Comparison of ENCODE assay signal across 9 cellular contexts in the genomic region with DNA sequence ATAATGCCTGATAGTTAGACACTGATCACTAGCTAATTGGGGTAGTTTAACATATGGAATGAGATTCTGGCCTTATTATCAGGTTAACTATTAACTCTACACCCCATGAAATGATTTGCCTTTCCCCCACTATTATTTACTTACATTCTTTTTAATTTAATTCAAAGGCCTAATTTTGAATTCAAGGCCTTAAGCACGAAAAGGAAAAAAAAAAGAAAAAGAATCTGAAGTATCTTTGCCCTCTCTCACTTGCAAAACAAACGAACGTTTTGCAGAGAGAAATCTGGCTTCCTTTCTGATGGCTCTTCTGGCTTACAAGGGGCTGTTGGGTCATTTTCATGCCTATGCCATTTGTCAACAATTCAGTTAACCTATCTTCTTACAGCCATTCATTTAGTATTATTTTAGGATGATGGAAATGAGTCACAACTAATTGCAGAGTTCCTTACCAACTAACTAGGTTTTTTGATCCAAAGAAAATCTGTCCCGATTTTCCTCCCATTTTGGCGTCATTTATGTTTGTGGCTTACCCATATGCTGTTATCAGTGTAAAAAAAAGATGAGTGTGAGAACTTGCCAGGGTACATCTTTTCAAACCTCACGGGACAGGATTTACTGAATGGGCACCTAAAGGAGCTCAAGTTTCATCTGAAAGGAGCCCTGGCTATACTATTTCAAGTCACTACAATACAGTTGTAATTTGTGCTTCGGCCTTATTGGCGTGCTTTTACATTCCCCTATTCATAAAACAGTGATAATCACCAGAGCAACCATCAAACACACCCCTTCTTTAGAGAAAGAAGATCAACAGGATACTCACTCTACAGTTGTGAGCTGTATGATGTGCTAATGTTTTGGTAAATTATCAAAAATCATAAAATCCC. TPM values are rescaled to one million over a fixed set of nuclear protein-coding genes. Genes with fewer than 3 reads are reported as not detected.
DNase-seq lines count a peak whose midpoint lies in the region; ATAC-seq and TF ChIP-seq lines count a peak whose summit lies in the region.
"Had no signal": no experiment of that assay in that cellular context is flagged by ENCODE, and none has a peak within 500 bp of the region (broad histone marks: within the 10 kb centered on the region; RNA-seq: fewer than 3 reads in every experiment).

No MANE protein-coding gene starts in this region.

- H3K4me1 ChIP-seq in RWPE2 (ENCODE audit: insufficient read depth, poor library complexity, severe bottlenecking) (peaks cover 26% of the 10 kb centered on the region), smooth muscle cell (ENCODE audit: low read depth) (peaks cover 49% of the 10 kb centered on the region)

- H2AFZ ChIP-seq in smooth muscle cell (ENCODE audit: low read depth): no peak overlapping the region

- H3K4me3 ChIP-seq in RWPE2 (ENCODE audit: severe bottlenecking) (peak overlapping the region; percentile 91), fibroblast of the aortic adventitia (ENCODE audit: low read depth, low read length) (peak overlapping the region; percentile 18), smooth muscle cell (peak overlapping the region; percentile 89)

- H3K79me2 ChIP-seq in smooth muscle cell (ENCODE audit: low read depth): peaks cover 31% of the 10 kb centered on the region

- DNase-seq in G401 (ENCODE audit: low spot score): peak; percentile 44
- DNase-seq in RWPE2 (ENCODE audit: low spot score): no peak
- DNase-seq in fibroblast of the aortic adventitia (ENCODE audit: low read depth): peak; percentile 93
- DNase-seq in smooth muscle cell (lab: John Stamatoyannopoulos, UW; ENCODE audit: unreplicated experiment): no peak
- no peak for DNase-seq in CD1c-positive myeloid dendritic cell (ENCODE audit: extremely low spot score)
- DNase-seq: NCI-H1105 had no signal

- no peaks in the 10 kb centered on the region for H3K9me3 ChIP-seq in RWPE2 (ENCODE audit: severe bottlenecking)
- H3K9me3 ChIP-seq in smooth muscle cell (replicated peaks; ENCODE audit: low read depth): no peaks in the 10 kb centered on the region

- H3K9ac ChIP-seq in smooth muscle cell (ENCODE audit: low read depth): no peak overlapping the region

- H3K27ac ChIP-seq in RWPE2 (ENCODE audit: poor library complexity, severe bottlenecking) (peak overlapping the region; percentile 99), smooth muscle cell (ENCODE audit: low read depth) (peak overlapping the region; percentile 93)

- H4K20me1 ChIP-seq in smooth muscle cell (ENCODE audit: low read depth): peaks cover 30% of the 10 kb centered on the region

- in situ Hi-C loops in G401 (cut with HindIII; ENCODE audit: low sequenced_read_pairs): no loop called here

- no peak for TF ChIP-seq POLR2A in GM18505 (IDR thresholded peaks at IDR 0.05; ENCODE audit: borderline replicate concordance, extremely low read depth, insufficient read depth, insufficient read length)

- 17% methylated on average over 8 of the region's 8 CpGs for WGBS in smooth muscle cell (ENCODE audit: low lambda C conversion rate)

- peak; percentile 30 for ATAC-seq in RWPE2 (ENCODE audit: low read depth)
- ATAC-seq in HG03342 (IDR thresholded peaks at IDR 0.05; ENCODE audit: unreplicated experiment): no peak
- no peak for ATAC-seq in HG03457 (IDR thresholded peaks at IDR 0.05; ENCODE audit: unreplicated experiment)
- no peak for ATAC-seq in GM18505 (IDR thresholded peaks at IDR 0.05; ENCODE audit: unreplicated experiment)

- no peaks in the 10 kb centered on the region for H3K27me3 ChIP-seq in RWPE2 (ENCODE audit: insufficient read depth, poor library complexity, severe bottlenecking)
- H3K27me3 ChIP-seq in smooth muscle cell (ENCODE audit: low read depth): no peaks in the 10 kb centered on the region

- H3K36me3 ChIP-seq in RWPE2 (ENCODE audit: low read depth): peaks cover 26% of the 10 kb centered on the region
- no peaks in the 10 kb centered on the region for H3K36me3 ChIP-seq in smooth muscle cell (ENCODE audit: low read depth)

- peak overlapping the region; percentile 94 for H3K4me2 ChIP-seq in smooth muscle cell

- TF ChIP-seq CTCF in RWPE2 (IDR thresholded peaks at IDR 0.05; ENCODE audit: poor library complexity, severe bottlenecking): no peak
- TF ChIP-seq CTCF in fibroblast of the aortic adventitia (IDR thresholded peaks at IDR 0.05; ENCODE audit: insufficient read depth, low read length): no peak
- no peak for TF ChIP-seq CTCF in smooth muscle cell (IDR thresholded peaks at IDR 0.05; ENCODE audit: borderline replicate concordance, insufficient read depth, poor library complexity, severe bottlenecking)

- peaks cover 29% of the 10 kb centered on the region for H3F3A ChIP-seq in smooth muscle cell (ENCODE audit: low read depth)

RNA-seq across cellular contexts. Expression of gene ERRFI1, which starts 1.9 kb away (rescaled TPM):
- 165 and 229 TPM in 2 replicates for total RNA-seq in G401 (2014; rRNA removed; shearing (Covaris generic))
- total RNA-seq in fibroblast of the aortic adventitia (ENCODE audit: low replicate concordance) (46.4 and 106 TPM in 2 replicates), smooth muscle cell (172 and 184 TPM in 2 replicates)
- 81.6 and 90.9 TPM in 2 replicates for polyA plus RNA-seq in smooth muscle cell

Comparison
In these comparisons a context has a peak if more than half of its experiments do, and no peak if none do; other contexts are left out.
1. DNase-seq: peak in G401 (single experiment) and fibroblast of the aortic adventitia (single experiment); none in RWPE2 (single experiment), smooth muscle cell (single experiment) and CD1c-positive myeloid dendritic cell (single experiment).
2. H3K4me3 ChIP-seq: peak in every context shown above with its lines; median percentile 91 in RWPE2; 89 in smooth muscle cell; 18 in fibroblast of the aortic adventitia.